In genomic region chr1:156282479-156283222, GRCh38 we compare ENCODE assay signal across 1 cellular context.
TF ChIP-seq lines count a peak whose summit lies in the region.

TSS of gene SMG5 (minus strand) at chr1:156282825. CDS start at chr1:156282680, 145 bp downstream.

TF ChIP-seq in HepG2, 621 proteins besides CTCF, POLR2A, EP300 and RAD21 (continued from another document):
- TF ChIP-seq ZFP91 (CRISPR knock-in tag; IDR thresholded peaks at IDR 0.05; ENCODE audit: borderline replicate concordance) (peak; percentile 88; the same call in 1 of the 2 replicates), ZNF143 (CRISPR knock-in tag; IDR thresholded peaks at IDR 0.05) (peak; percentile 78), NR2C2 (CRISPR knock-in tag; IDR thresholded peaks at IDR 0.05; ENCODE audit: borderline replicate concordance) (peak; percentile 84), TBX2 (CRISPR knock-in tag; IDR thresholded peaks at IDR 0.05; ENCODE audit: borderline replicate concordance) (peak; percentile 84), CREB3 (CRISPR knock-in tag; IDR thresholded peaks at IDR 0.05) (peak; percentile 71; the same call in 1 of the 2 replicates), KDM4B (CRISPR knock-in tag; IDR thresholded peaks at IDR 0.05) (peak; percentile 95), NCOA1 (CRISPR knock-in tag; IDR thresholded peaks at IDR 0.05) (0 out of 2 replicates have a peak, but pooled peaks have one; percentile 17), ZNF670 (CRISPR knock-in tag; IDR thresholded peaks at IDR 0.05; ENCODE audit: borderline replicate concordance) (0 out of 2 replicates have a peak, but pooled peaks have one; percentile 31), CBX2 (IDR thresholded peaks at IDR 0.05; ENCODE audit: low read depth, low read length) (no peak), CBX2 (CRISPR knock-in tag; IDR thresholded peaks at IDR 0.05; ENCODE audit: low read depth) (no peak), ZNF646 (CRISPR knock-in tag; IDR thresholded peaks at IDR 0.05) (0 out of 2 replicates have a peak, but pooled peaks have one; percentile 12), NPAS2 (CRISPR knock-in tag; IDR thresholded peaks at IDR 0.05; ENCODE audit: borderline replicate concordance) (no peak), JDP2 (CRISPR knock-in tag; IDR thresholded peaks at IDR 0.05; ENCODE audit: borderline replicate concordance) (no peak), MEIS2 (CRISPR knock-in tag; IDR thresholded peaks at IDR 0.05) (peak; percentile 48; the same call in 1 of the 2 replicates), RCOR2 (CRISPR knock-in tag; IDR thresholded peaks at IDR 0.05) (0 out of 2 replicates have a peak, but pooled peaks have one; percentile 20), ZNF550 (CRISPR knock-in tag; IDR thresholded peaks at IDR 0.05; ENCODE audit: borderline replicate concordance) (no peak), SKI (IDR thresholded peaks at IDR 0.05; ENCODE audit: partially characterized antibody) (peak; percentile 15), ZNF343 (CRISPR knock-in tag; IDR thresholded peaks at IDR 0.05) (peak; percentile 71; the same call in 1 of the 2 replicates), GABPA (IDR thresholded peaks at IDR 0.05; ENCODE audit: low read depth, low read length) (peak; percentile 57), GABPA (CRISPR knock-in tag; IDR thresholded peaks at IDR 0.05; ENCODE audit: low read depth) (peak; percentile 93), YEATS4 (CRISPR knock-in tag; IDR thresholded peaks at IDR 0.05; ENCODE audit: borderline replicate concordance) (peak; percentile 84; the same call in 1 of the 2 replicates), NFKBIZ (CRISPR knock-in tag; IDR thresholded peaks at IDR 0.05) (no peak), ZNF282 (IDR thresholded peaks at IDR 0.05; ENCODE audit: partially characterized antibody) (no peak), ZFX (CRISPR knock-in tag; IDR thresholded peaks at IDR 0.05; ENCODE audit: low read depth) (peak; percentile 79)
- TF ChIP-seq, protein P1, sequence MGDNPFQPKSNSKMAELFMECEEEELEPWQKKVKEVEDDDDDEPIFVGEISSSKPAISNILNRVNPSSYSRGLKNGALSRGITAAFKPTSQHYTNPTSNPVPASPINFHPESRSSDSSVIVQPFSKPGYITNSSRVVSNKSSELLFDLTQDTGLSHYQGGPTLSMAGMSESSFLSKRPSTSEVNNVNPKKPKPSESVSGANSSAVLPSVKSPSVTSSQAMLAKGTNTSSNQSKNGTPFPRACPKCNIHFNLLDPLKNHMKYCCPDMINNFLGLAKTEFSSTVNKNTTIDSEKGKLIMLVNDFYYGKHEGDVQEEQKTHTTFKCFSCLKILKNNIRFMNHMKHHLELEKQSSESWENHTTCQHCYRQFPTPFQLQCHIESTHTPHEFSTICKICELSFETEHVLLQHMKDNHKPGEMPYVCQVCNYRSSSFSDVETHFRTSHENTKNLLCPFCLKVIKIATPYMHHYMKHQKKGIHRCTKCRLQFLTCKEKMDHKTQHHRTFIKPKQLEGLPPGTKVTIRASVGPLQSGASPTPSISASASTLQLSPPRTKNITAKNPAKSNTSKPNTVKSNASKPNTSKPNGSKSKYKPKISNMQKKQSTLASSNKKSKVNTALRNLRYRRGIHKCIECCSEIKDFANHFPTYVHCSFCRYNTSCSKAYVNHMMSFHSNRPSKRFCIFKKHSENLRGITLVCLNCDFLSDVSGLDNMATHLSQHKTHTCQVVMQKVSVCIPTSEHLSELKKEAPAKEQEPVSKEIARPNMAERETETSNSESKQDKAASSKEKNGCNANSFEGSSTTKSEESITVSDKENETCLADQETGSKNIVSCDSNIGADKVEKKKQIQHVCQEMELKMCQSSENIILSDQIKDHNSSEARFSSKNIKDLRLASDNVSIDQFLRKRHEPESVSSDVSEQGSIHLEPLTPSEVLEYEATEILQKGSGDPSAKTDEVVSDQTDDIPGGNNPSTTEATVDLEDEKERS (CRISPR knock-in tag; IDR thresholded peaks at IDR 0.05), result peak; percentile 23; the same call in 1 of the 2 replicates
